In the genomic region with DNA sequence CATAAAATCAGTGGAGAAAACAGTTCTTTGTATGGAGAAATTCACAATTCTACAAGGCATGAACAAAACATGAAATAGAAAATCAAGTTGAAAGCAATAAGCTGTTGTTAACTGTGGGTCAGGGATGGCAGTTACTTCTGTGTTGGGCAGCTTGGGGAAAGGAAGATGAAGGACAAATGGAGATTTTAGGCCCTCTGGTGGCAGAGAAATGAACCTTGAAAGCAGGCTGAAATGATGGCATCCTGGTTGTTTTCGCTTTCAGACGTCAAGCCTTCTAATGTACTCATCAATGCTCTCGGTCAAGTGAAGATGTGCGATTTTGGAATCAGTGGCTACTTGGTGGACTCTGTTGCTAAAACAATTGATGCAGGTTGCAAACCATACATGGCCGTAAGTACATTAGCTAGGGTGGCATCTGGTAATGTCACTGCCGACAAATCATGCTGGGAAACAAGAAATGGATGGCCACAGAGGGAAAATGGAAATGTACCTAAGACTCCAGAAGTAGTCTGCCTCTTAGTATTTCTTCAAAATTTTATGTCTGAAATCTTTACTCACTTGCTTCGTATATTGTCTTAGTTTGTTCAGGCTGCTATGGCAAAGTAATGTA, we compare ENCODE assay signal across 9 cellular contexts.
DNase-seq lines count a peak whose midpoint lies in the region; ATAC-seq and TF ChIP-seq lines count a peak whose summit lies in the region.
"Had no signal": no experiment of that assay in that cellular context is flagged by ENCODE, and none has a peak within 500 bp of the region (broad histone marks: within the 10 kb centered on the region; RNA-seq: fewer than 3 reads in every experiment).

No MANE protein-coding gene starts in this region.

- no peaks in the 10 kb centered on the region for H3K9me2 ChIP-seq in Karpas-422 (replicated peaks; ENCODE audit: insufficient read depth, low read length)

- H3K9ac ChIP-seq in Karpas-422 (ENCODE audit: low read length) = no peak overlapping the region
- H3K9ac ChIP-seq: BLaER1 had no signal

- H3K27me3 ChIP-seq in Karpas-422 (ENCODE audit: low read length) = no peaks in the 10 kb centered on the region
- H3K27me3 ChIP-seq: BLaER1 had no signal

- peak overlapping the region; percentile 11 for H3K4me2 ChIP-seq in Karpas-422 (ENCODE audit: low read depth, low read length, poor library complexity, severe bottlenecking)
- H3K4me2 ChIP-seq: BLaER1 had no signal

- peaks cover 80% of the 10 kb centered on the region for H3K36me3 ChIP-seq in Karpas-422 (ENCODE audit: insufficient read depth, low read length)

- no peak overlapping the region for H2AFZ ChIP-seq in Karpas-422 (ENCODE audit: low read length)

- H3K4me1 Mint-ChIP-seq in nephron progenitor cell = no peaks in the 10 kb centered on the region

- peaks cover 3% of the 10 kb centered on the region for H3K9me3 Mint-ChIP-seq in nephron progenitor cell

- no peaks in the 10 kb centered on the region for H4K20me1 ChIP-seq in Karpas-422 (ENCODE audit: insufficient read depth, low read depth, low read length)
- H4K20me1 ChIP-seq: BLaER1 had no signal

- H3K79me2 ChIP-seq in Karpas-422 (ENCODE audit: low read length) = no peaks in the 10 kb centered on the region

- peak; percentile 52 for DNase-seq in DMS153 treated with DMSO at 0.1 percent for 48 hours (lab: John Stamatoyannopoulos, UW; ENCODE audit: unreplicated experiment)
- DNase-seq in DMS153 (lab: John Stamatoyannopoulos, UW) = no peak
- peak; percentile 85 for DNase-seq in Karpas-422
- peak; percentile 50 for DNase-seq in RPMI7951 (ENCODE audit: low read depth)
- peak; percentile 49 for DNase-seq in fibroblast of gingiva (ENCODE audit: low read depth)
- DNase-seq in nephron progenitor cell = peak; percentile 16
- DNase-seq in stimulated activated CD8-positive, alpha-beta memory T cell treated with anti-CD3 and anti-CD28 coated beads, Interleukin-4, amount 100 ng/mL, for 48 hours = no peak

- ATAC-seq in GM21576 (IDR thresholded peaks at IDR 0.05; ENCODE audit: unreplicated experiment) = peak; percentile 74

- H3K4me1 ChIP-seq in Karpas-422 (ENCODE audit: low read length) = peaks cover 66% of the 10 kb centered on the region

- H3K36me3 Mint-ChIP-seq in nephron progenitor cell (ENCODE audit: low read depth) = peaks cover 98% of the 10 kb centered on the region

- peak; percentile 61 for TF ChIP-seq CTCF in nephron progenitor cell (IDR thresholded peaks at IDR 0.05)

- H3K4me3 Mint-ChIP-seq in nephron progenitor cell = no peak overlapping the region

- H3K27ac ChIP-seq in Karpas-422 (ENCODE audit: low read length) = peak overlapping the region; percentile 68
- H3K27ac ChIP-seq: BLaER1 had no signal

- no peak overlapping the region for H3K27ac Mint-ChIP-seq in nephron progenitor cell

- no peaks in the 10 kb centered on the region for H3K27me3 Mint-ChIP-seq in nephron progenitor cell (ENCODE audit: low read depth, poor library complexity)

- H3K9me3 ChIP-seq in Karpas-422 (ENCODE audit: low read length) = no peaks in the 10 kb centered on the region

- no peak overlapping the region for H3K4me3 ChIP-seq in Karpas-422 (ENCODE audit: low read length)
- H3K4me3 ChIP-seq: BLaER1 had no signal

Comparison
In these comparisons a context has a peak if more than half of its experiments do, and no peak if none do; other contexts are left out.
1. DNase-seq: peak in DMS153 treated with DMSO at 0.1 percent for 48 hours (single experiment), Karpas-422 (single experiment), RPMI7951 (single experiment), fibroblast of gingiva (single experiment) and nephron progenitor cell (single experiment); none in DMS153 (single experiment) and stimulated activated CD8-positive, alpha-beta memory T cell treated with anti-CD3 and anti-CD28 coated beads, Interleukin-4, amount 100 ng/mL, for 48 hours (single experiment).